1 cellular context compared by ENCODE assay signal in the genomic region with DNA sequence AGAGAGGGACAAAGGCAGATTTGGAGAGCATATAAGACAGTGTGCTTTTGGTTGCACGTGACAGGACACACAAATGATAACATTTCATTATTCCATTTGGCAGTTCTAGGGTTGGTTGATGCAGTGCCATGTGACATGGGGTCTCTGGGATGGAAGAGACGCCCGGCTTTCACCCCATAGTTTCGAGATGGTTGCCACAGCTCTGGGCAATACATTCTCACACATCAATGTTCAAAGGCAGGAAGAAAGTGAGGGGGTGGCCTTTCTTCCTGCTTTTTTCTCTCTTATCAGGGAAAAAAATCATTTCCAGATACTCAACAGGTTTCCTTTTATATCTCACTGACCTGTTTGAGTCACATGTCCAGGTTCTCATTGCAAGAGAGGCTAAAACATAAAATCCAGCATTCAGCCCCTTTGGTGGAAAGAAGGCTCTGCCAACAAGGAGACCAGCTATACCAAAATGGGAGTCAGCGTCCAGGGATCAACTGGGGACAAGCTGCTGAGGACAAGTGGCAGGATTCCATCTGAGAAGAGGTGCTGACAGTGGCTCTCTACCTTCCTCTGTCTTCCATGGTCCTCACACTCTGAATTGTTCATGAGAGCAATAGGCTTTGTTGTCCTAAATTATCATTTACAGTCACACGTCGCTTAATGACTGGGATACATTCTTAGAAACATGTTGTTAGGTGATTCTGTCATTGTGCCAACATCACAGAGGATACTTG.
TF ChIP-seq lines count a peak whose summit lies in the region.

No MANE protein-coding gene starts in this region.

TF ChIP-seq in H1, 55 proteins besides CTCF, POLR2A, EP300 and RAD21:
- TF ChIP-seq TEAD4 (IDR thresholded peaks at IDR 0.05; ENCODE audit: low read depth, low read length) = no peak
- TF ChIP-seq, protein P1, sequence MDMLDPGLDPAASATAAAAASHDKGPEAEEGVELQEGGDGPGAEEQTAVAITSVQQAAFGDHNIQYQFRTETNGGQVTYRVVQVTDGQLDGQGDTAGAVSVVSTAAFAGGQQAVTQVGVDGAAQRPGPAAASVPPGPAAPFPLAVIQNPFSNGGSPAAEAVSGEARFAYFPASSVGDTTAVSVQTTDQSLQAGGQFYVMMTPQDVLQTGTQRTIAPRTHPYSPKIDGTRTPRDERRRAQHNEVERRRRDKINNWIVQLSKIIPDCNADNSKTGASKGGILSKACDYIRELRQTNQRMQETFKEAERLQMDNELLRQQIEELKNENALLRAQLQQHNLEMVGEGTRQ (IDR thresholded peaks at IDR 0.05; ENCODE audit: low read length) = no peak
